Comparison of ENCODE assay signal across 1 cellular context in the genomic region with DNA sequence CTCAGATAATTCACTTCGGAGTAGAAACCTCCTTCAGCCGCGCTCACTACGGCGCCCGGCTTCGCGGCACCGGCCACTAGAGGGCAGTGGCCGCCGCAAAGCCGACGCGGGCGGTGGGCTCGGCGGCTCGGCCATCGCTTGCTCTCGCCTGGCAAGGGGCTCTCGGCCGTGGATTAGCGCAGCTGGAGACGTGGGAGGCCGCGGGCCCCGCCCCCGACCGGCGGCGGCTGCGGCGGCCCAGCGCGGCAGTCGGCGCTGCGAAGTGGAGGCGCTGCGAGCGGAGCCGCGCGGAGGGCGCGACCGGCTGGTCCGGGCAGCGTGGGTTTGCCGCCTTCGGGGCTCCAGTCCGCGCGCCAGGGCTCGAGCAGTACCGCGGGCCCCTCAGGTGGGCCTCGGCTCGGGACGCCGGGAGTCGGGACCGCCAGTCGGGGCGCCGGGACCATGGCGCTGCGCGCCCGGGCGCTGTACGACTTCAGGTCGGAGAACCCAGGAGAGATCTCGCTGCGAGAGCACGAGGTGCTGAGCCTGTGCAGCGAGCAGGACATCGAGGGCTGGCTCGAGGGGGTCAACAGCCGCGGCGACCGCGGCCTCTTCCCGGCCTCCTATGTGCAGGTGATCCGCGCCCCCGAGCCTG.
A peak's percentile ranks its signal among the peaks of the same experiment; 100 is the strongest.
TF ChIP-seq lines count a peak whose summit lies in the region.

A gene with protein sequence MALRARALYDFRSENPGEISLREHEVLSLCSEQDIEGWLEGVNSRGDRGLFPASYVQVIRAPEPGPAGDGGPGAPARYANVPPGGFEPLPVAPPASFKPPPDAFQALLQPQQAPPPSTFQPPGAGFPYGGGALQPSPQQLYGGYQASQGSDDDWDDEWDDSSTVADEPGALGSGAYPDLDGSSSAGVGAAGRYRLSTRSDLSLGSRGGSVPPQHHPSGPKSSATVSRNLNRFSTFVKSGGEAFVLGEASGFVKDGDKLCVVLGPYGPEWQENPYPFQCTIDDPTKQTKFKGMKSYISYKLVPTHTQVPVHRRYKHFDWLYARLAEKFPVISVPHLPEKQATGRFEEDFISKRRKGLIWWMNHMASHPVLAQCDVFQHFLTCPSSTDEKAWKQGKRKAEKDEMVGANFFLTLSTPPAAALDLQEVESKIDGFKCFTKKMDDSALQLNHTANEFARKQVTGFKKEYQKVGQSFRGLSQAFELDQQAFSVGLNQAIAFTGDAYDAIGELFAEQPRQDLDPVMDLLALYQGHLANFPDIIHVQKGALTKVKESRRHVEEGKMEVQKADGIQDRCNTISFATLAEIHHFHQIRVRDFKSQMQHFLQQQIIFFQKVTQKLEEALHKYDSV (plus strand): TSS at position 248 of the 634 bp plus-strand sequence. CDS start 194 bp downstream, at position 442.

TF ChIP-seq in HepG2, 621 proteins besides CTCF, POLR2A, EP300 and RAD21 (continued from another document and continues in another):
- TF ChIP-seq, protein P1, sequence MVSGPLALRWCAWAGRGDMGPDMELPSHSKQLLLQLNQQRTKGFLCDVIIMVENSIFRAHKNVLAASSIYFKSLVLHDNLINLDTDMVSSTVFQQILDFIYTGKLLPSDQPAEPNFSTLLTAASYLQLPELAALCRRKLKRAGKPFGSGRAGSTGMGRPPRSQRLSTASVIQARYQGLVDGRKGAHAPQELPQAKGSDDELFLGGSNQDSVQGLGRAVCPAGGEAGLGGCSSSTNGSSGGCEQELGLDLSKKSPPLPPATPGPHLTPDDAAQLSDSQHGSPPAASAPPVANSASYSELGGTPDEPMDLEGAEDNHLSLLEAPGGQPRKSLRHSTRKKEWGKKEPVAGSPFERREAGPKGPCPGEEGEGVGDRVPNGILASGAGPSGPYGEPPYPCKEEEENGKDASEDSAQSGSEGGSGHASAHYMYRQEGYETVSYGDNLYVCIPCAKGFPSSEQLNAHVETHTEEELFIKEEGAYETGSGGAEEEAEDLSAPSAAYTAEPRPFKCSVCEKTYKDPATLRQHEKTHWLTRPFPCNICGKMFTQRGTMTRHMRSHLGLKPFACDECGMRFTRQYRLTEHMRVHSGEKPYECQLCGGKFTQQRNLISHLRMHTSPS (CRISPR knock-in tag; IDR thresholded peaks at IDR 0.05; ENCODE audit: low read depth), result no peak
- 0 out of 2 replicates have a peak, but pooled peaks have one; percentile 21 for TF ChIP-seq GATAD2A (CRISPR knock-in tag; IDR thresholded peaks at IDR 0.05)
- TF ChIP-seq KDM1A (CRISPR knock-in tag; IDR thresholded peaks at IDR 0.05), result no peak
- TF ChIP-seq, protein P2, sequence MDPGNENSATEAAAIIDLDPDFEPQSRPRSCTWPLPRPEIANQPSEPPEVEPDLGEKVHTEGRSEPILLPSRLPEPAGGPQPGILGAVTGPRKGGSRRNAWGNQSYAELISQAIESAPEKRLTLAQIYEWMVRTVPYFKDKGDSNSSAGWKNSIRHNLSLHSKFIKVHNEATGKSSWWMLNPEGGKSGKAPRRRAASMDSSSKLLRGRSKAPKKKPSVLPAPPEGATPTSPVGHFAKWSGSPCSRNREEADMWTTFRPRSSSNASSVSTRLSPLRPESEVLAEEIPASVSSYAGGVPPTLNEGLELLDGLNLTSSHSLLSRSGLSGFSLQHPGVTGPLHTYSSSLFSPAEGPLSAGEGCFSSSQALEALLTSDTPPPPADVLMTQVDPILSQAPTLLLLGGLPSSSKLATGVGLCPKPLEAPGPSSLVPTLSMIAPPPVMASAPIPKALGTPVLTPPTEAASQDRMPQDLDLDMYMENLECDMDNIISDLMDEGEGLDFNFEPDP (CRISPR knock-in tag; conservative IDR thresholded peaks at IDR 0.05), result no peak
- TF ChIP-seq POLR2G (IDR thresholded peaks at IDR 0.05; ENCODE audit: low read depth, low read length), result peak; percentile 62
- no peak for TF ChIP-seq ZNF562 (CRISPR knock-in tag; IDR thresholded peaks at IDR 0.05; ENCODE audit: borderline replicate concordance)
- no peak for TF ChIP-seq ZNF878 (CRISPR knock-in tag; IDR thresholded peaks at IDR 0.05)
- TF ChIP-seq GATA4 (IDR thresholded peaks at IDR 0.05; ENCODE audit: borderline replicate concordance, low read depth), result no peak
- TF ChIP-seq KLF6 (CRISPR knock-in tag; IDR thresholded peaks at IDR 0.05), result peak; percentile 74; the same call in 1 of the 2 replicates
- TF ChIP-seq, protein P3, sequence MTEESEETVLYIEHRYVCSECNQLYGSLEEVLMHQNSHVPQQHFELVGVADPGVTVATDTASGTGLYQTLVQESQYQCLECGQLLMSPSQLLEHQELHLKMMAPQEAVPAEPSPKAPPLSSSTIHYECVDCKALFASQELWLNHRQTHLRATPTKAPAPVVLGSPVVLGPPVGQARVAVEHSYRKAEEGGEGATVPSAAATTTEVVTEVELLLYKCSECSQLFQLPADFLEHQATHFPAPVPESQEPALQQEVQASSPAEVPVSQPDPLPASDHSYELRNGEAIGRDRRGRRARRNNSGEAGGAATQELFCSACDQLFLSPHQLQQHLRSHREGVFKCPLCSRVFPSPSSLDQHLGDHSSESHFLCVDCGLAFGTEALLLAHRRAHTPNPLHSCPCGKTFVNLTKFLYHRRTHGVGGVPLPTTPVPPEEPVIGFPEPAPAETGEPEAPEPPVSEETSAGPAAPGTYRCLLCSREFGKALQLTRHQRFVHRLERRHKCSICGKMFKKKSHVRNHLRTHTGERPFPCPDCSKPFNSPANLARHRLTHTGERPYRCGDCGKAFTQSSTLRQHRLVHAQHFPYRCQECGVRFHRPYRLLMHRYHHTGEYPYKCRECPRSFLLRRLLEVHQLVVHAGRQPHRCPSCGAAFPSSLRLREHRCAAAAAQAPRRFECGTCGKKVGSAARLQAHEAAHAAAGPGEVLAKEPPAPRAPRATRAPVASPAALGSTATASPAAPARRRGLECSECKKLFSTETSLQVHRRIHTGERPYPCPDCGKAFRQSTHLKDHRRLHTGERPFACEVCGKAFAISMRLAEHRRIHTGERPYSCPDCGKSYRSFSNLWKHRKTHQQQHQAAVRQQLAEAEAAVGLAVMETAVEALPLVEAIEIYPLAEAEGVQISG (CRISPR knock-in tag; IDR thresholded peaks at IDR 0.05), result peak; percentile 87
- TF ChIP-seq SOX6 (IDR thresholded peaks at IDR 0.05), result no peak
- 0 out of 2 replicates have a peak, but pooled peaks have one; percentile 14 for TF ChIP-seq SOX6 (CRISPR knock-in tag; IDR thresholded peaks at IDR 0.05)
- no peak for TF ChIP-seq ZNF792 (CRISPR knock-in tag; IDR thresholded peaks at IDR 0.05)
- TF ChIP-seq, protein P4, sequence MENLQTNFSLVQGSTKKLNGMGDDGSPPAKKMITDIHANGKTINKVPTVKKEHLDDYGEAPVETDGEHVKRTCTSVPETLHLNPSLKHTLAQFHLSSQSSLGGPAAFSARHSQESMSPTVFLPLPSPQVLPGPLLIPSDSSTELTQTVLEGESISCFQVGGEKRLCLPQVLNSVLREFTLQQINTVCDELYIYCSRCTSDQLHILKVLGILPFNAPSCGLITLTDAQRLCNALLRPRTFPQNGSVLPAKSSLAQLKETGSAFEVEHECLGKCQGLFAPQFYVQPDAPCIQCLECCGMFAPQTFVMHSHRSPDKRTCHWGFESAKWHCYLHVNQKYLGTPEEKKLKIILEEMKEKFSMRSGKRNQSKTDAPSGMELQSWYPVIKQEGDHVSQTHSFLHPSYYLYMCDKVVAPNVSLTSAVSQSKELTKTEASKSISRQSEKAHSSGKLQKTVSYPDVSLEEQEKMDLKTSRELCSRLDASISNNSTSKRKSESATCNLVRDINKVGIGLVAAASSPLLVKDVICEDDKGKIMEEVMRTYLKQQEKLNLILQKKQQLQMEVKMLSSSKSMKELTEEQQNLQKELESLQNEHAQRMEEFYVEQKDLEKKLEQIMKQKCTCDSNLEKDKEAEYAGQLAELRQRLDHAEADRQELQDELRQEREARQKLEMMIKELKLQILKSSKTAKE (CRISPR knock-in tag; IDR thresholded peaks at IDR 0.05; ENCODE audit: borderline replicate concordance), result no peak
- peak; percentile 24; the same call in 1 of the 2 replicates for TF ChIP-seq MTF2 (CRISPR knock-in tag; IDR thresholded peaks at IDR 0.05; ENCODE audit: borderline replicate concordance)
- no peak for TF ChIP-seq ELF1 (CRISPR knock-in tag; IDR thresholded peaks at IDR 0.05)
- peak; percentile 33 for TF ChIP-seq ZFP36 (IDR thresholded peaks at IDR 0.05; ENCODE audit: borderline replicate concordance, low read depth, low read length, partially characterized antibody)
- peak; percentile 78 for TF ChIP-seq HOXA3 (CRISPR knock-in tag; IDR thresholded peaks at IDR 0.05)
- no peak for TF ChIP-seq TCF7 (IDR thresholded peaks at IDR 0.05; ENCODE audit: low read depth)
- TF ChIP-seq, protein P5, sequence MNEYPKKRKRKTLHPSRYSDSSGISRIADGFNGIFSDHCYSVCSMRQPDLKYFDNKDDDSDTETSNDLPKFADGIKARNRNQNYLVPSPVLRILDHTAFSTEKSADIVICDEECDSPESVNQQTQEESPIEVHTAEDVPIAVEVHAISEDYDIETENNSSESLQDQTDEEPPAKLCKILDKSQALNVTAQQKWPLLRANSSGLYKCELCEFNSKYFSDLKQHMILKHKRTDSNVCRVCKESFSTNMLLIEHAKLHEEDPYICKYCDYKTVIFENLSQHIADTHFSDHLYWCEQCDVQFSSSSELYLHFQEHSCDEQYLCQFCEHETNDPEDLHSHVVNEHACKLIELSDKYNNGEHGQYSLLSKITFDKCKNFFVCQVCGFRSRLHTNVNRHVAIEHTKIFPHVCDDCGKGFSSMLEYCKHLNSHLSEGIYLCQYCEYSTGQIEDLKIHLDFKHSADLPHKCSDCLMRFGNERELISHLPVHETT (CRISPR knock-in tag; conservative IDR thresholded peaks at IDR 0.05), result peak; percentile 62
- no peak for TF ChIP-seq ZBTB42 (CRISPR knock-in tag; IDR thresholded peaks at IDR 0.05)
- TF ChIP-seq ZFP37 (CRISPR knock-in tag; IDR thresholded peaks at IDR 0.05; ENCODE audit: borderline replicate concordance), result no peak
- peak; percentile 78; the same call in 1 of the 2 replicates for TF ChIP-seq ZNF205 (CRISPR knock-in tag; IDR thresholded peaks at IDR 0.05)
- TF ChIP-seq, protein P6, sequence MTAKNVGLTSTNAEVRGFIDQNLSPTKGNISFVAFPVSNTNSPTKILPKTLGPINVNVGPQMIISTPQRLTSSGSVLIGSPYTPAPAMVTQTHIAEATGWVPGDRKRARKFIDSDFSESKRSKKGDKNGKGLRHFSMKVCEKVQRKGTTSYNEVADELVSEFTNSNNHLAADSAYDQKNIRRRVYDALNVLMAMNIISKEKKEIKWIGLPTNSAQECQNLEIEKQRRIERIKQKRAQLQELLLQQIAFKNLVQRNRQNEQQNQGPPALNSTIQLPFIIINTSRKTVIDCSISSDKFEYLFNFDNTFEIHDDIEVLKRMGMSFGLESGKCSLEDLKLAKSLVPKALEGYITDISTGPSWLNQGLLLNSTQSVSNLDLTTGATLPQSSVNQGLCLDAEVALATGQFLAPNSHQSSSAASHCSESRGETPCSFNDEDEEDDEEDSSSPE (CRISPR knock-in tag; IDR thresholded peaks at IDR 0.05), result peak; percentile 59
- TF ChIP-seq U2AF2 (IDR thresholded peaks at IDR 0.05; ENCODE audit: low read depth, low read length), result no peak
- TF ChIP-seq, protein P7, sequence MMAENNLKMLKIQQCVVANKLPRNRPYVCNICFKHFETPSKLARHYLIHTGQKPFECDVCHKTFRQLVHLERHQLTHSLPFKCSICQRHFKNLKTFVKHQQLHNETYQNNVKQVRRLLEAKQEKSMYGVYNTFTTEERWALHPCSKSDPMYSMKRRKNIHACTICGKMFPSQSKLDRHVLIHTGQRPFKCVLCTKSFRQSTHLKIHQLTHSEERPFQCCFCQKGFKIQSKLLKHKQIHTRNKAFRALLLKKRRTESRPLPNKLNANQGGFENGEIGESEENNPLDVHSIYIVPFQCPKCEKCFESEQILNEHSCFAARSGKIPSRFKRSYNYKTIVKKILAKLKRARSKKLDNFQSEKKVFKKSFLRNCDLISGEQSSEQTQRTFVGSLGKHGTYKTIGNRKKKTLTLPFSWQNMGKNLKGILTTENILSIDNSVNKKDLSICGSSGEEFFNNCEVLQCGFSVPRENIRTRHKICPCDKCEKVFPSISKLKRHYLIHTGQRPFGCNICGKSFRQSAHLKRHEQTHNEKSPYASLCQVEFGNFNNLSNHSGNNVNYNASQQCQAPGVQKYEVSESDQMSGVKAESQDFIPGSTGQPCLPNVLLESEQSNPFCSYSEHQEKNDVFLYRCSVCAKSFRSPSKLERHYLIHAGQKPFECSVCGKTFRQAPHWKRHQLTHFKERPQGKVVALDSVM (CRISPR knock-in tag; IDR thresholded peaks at IDR 0.05), result peak; percentile 42; the same call in 1 of the 2 replicates
- TF ChIP-seq MAF1 (CRISPR knock-in tag; IDR thresholded peaks at IDR 0.05; ENCODE audit: borderline replicate concordance), result peak; percentile 90; the same call in 1 of the 2 replicates
- TF ChIP-seq, protein P8, sequence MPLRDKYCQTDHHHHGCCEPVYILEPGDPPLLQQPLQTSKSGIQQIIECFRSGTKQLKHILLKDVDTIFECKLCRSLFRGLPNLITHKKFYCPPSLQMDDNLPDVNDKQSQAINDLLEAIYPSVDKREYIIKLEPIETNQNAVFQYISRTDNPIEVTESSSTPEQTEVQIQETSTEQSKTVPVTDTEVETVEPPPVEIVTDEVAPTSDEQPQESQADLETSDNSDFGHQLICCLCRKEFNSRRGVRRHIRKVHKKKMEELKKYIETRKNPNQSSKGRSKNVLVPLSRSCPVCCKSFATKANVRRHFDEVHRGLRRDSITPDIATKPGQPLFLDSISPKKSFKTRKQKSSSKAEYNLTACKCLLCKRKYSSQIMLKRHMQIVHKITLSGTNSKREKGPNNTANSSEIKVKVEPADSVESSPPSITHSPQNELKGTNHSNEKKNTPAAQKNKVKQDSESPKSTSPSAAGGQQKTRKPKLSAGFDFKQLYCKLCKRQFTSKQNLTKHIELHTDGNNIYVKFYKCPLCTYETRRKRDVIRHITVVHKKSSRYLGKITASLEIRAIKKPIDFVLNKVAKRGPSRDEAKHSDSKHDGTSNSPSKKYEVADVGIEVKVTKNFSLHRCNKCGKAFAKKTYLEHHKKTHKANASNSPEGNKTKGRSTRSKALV (CRISPR knock-in tag; IDR thresholded peaks at IDR 0.05), result 0 out of 2 replicates have a peak, but pooled peaks have one; percentile 24
- TF ChIP-seq FOXC1 (CRISPR knock-in tag; IDR thresholded peaks at IDR 0.05; ENCODE audit: borderline replicate concordance), result peak; percentile 32; the same call in 1 of the 2 replicates
- TF ChIP-seq, protein P9, sequence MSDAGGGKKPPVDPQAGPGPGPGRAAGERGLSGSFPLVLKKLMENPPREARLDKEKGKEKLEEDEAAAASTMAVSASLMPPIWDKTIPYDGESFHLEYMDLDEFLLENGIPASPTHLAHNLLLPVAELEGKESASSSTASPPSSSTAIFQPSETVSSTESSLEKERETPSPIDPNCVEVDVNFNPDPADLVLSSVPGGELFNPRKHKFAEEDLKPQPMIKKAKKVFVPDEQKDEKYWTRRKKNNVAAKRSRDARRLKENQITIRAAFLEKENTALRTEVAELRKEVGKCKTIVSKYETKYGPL (CRISPR knock-in tag; IDR thresholded peaks at IDR 0.05), result 0 out of 2 replicates have a peak, but pooled peaks have one; percentile 11
- TF ChIP-seq ZNF160 (CRISPR knock-in tag; IDR thresholded peaks at IDR 0.05), result no peak
- TF ChIP-seq ZNF3 (CRISPR knock-in tag; IDR thresholded peaks at IDR 0.05), result no peak
- TF ChIP-seq HNRNPUL1 (IDR thresholded peaks at IDR 0.05; ENCODE audit: low read depth, low read length), result no peak
- 0 out of 2 replicates have a peak, but pooled peaks have one; percentile 33 for TF ChIP-seq ZNF34 (CRISPR knock-in tag; IDR thresholded peaks at IDR 0.05; ENCODE audit: borderline replicate concordance)
- peak; percentile 68; the same call in 1 of the 2 replicates for TF ChIP-seq GFI1 (CRISPR knock-in tag; IDR thresholded peaks at IDR 0.05; ENCODE audit: borderline replicate concordance)
- TF ChIP-seq SALL2 (CRISPR knock-in tag; IDR thresholded peaks at IDR 0.05), result peak; percentile 84
